Comparison of ENCODE assay signal across 12 cellular contexts in the genomic region with DNA sequence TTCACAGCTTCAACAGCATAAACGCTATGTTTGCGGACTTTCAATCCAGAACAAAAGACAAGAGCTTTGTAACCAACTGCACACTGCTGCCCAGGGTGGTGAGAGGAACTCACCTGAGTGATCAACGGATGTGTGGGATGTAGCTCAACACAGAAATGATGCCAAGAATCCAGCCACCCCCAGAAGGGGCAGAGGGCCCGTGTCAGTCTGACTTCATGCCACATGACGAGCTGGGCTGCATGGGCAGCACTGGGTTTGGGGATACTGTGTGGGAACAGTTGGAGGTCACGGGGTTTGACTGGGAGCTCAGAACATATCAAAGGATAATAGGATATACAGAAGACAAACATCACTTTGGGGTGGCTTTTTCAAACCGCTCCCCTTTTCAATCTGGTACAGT.
DNase-seq lines count a peak whose midpoint lies in the region; ATAC-seq and TF ChIP-seq lines count a peak whose summit lies in the region.
"Had no signal": no experiment of that assay in that cellular context is flagged by ENCODE, and none has a peak within 500 bp of the region (broad histone marks: within the 10 kb centered on the region; RNA-seq: fewer than 3 reads in every experiment).

No MANE protein-coding gene starts in this region.

- H3K27me3 ChIP-seq in muscle layer of colon (ENCODE audit: control insufficient read depth in 1 of 2, insufficient read depth in 2 of 2, low read length in 2 of 2): no peaks in the 10 kb centered on the region
- H3K27me3 ChIP-seq in thyroid gland: no peaks in the 10 kb centered on the region

- no peaks in the 10 kb centered on the region for H3K27me3 Mint-ChIP-seq in activated naive CD8-positive, alpha-beta T cell
- no peaks in the 10 kb centered on the region for H3K27me3 Mint-ChIP-seq in activated naive CD8-positive, alpha-beta T cell treated with anti-CD3 and anti-CD28 coated beads for 36 hours
- no peaks in the 10 kb centered on the region for H3K27me3 Mint-ChIP-seq in activated naive CD8-positive, alpha-beta T cell treated with anti-CD3 and anti-CD28 coated beads, Interleukin-2, amount 50 U/mL, for 24 hours

- H3K36me3 ChIP-seq in muscle layer of colon (ENCODE audit: insufficient read depth, low read length) (no peaks in the 10 kb centered on the region), thyroid gland (no peaks in the 10 kb centered on the region)

- H3K4me1 ChIP-seq in muscle layer of colon (ENCODE audit: insufficient read depth, low read length): peaks cover 38% of the 10 kb centered on the region
- peaks cover 0 to 44% of the 10 kb centered on the region in 2 donors for H3K4me1 ChIP-seq in thyroid gland

- H3K27ac Mint-ChIP-seq in activated naive CD8-positive, alpha-beta T cell: peak overlapping the region; percentile 72
- H3K27ac Mint-ChIP-seq in activated naive CD8-positive, alpha-beta T cell treated with anti-CD3 and anti-CD28 coated beads for 36 hours: no peak overlapping the region
- peak overlapping the region; percentile 59 for H3K27ac Mint-ChIP-seq in activated naive CD8-positive, alpha-beta T cell treated with anti-CD3 and anti-CD28 coated beads, Interleukin-2, amount 50 U/mL, for 24 hours

- H3K9me3 ChIP-seq in muscle layer of colon (ENCODE audit: low read length) (no peaks in the 10 kb centered on the region), thyroid gland (no peaks in the 10 kb centered on the region)

- no peak for TF ChIP-seq CTCF in thyroid gland (IDR thresholded peaks at IDR 0.05)

- no peak overlapping the region for H3K9ac ChIP-seq in muscle layer of colon (ENCODE audit: low read length)

- no peak overlapping the region for H3K4me3 Mint-ChIP-seq in activated naive CD8-positive, alpha-beta T cell
- H3K4me3 Mint-ChIP-seq in activated naive CD8-positive, alpha-beta T cell treated with anti-CD3 and anti-CD28 coated beads for 36 hours: no peak overlapping the region
- H3K4me3 Mint-ChIP-seq in activated naive CD8-positive, alpha-beta T cell treated with anti-CD3 and anti-CD28 coated beads, Interleukin-2, amount 50 U/mL, for 24 hours: no peak overlapping the region

- 82 to 90% methylated on average over 7 of the region's 7 CpGs for WGBS in thyroid gland, 2 donors

- no peak for TF ChIP-seq POLR2A in thyroid gland (IDR thresholded peaks at IDR 0.05)

- no peaks in the 10 kb centered on the region for H3K9me3 Mint-ChIP-seq in activated naive CD8-positive, alpha-beta T cell (ENCODE audit: low read depth)
- no peaks in the 10 kb centered on the region for H3K9me3 Mint-ChIP-seq in activated naive CD8-positive, alpha-beta T cell treated with anti-CD3 and anti-CD28 coated beads for 36 hours
- H3K9me3 Mint-ChIP-seq in activated naive CD8-positive, alpha-beta T cell treated with anti-CD3 and anti-CD28 coated beads, Interleukin-2, amount 50 U/mL, for 24 hours: no peaks in the 10 kb centered on the region

- peaks cover 53% of the 10 kb centered on the region for H3K4me1 Mint-ChIP-seq in activated naive CD8-positive, alpha-beta T cell (ENCODE audit: low read depth)
- H3K4me1 Mint-ChIP-seq in activated naive CD8-positive, alpha-beta T cell treated with anti-CD3 and anti-CD28 coated beads for 36 hours: peaks cover 58% of the 10 kb centered on the region
- peaks cover 51% of the 10 kb centered on the region for H3K4me1 Mint-ChIP-seq in activated naive CD8-positive, alpha-beta T cell treated with anti-CD3 and anti-CD28 coated beads, Interleukin-2, amount 50 U/mL, for 24 hours

- DNase-seq in activated naive CD8-positive, alpha-beta T cell treated with anti-CD3 and anti-CD28 coated beads for 36 hours: no peak
- DNase-seq in activated naive CD8-positive, alpha-beta T cell treated with anti-CD3 and anti-CD28 coated beads, Interleukin-2, amount 50 U/mL, for 24 hours: no peak
- DNase-seq in thyroid gland: no peak
- no peak for DNase-seq in NCI-H1092 (lab: John Stamatoyannopoulos, UW)
- DNase-seq in mucosa of gallbladder (ENCODE audit: low spot score): no peak
- DNase-seq: DMS79; effector CD8-positive, alpha-beta T cell had no signal

- peaks cover 29% of the 10 kb centered on the region for H3K36me3 Mint-ChIP-seq in activated naive CD8-positive, alpha-beta T cell
- peaks cover 67% of the 10 kb centered on the region for H3K36me3 Mint-ChIP-seq in activated naive CD8-positive, alpha-beta T cell treated with anti-CD3 and anti-CD28 coated beads for 36 hours
- H3K36me3 Mint-ChIP-seq in activated naive CD8-positive, alpha-beta T cell treated with anti-CD3 and anti-CD28 coated beads, Interleukin-2, amount 50 U/mL, for 24 hours (ENCODE audit: low read depth): peaks cover 85% of the 10 kb centered on the region

- ATAC-seq in activated naive CD8-positive, alpha-beta T cell treated with anti-CD3 and anti-CD28 coated beads, Interleukin-2, amount 50 U/mL, for 24 hours: no peak
- no peak for ATAC-seq in HG03135 (IDR thresholded peaks at IDR 0.05; ENCODE audit: unreplicated experiment)
- ATAC-seq: SK-N-SH treated with all-trans-retinoic acid at 6 μM for 48 hours had no signal

- H3K27ac ChIP-seq in muscle layer of colon (ENCODE audit: low read depth, low read length): peak overlapping the region; percentile 4
- peak overlapping the region in 2 of 3 donors; percentile 68 to 73 for H3K27ac ChIP-seq in thyroid gland
- H3K27ac ChIP-seq: VCaP had no signal

- H3K4me3 ChIP-seq in muscle layer of colon (ENCODE audit: low read depth in 1 of 2, low read length in 2 of 2) (no peak overlapping the region), thyroid gland (replicated peaks in 1 of 3) (no peak overlapping the region)

- intact Hi-C loops in thyroid gland (cut with DNase I): no loop called here
